8 cellular contexts compared by ENCODE assay signal in genomic region chr15:101961263-101961662, GRCh38.
DNase-seq lines count a peak whose midpoint lies in the region; TF ChIP-seq lines count a peak whose summit lies in the region.
"Not testable (repeated sequence)": the region's sequence is repeated elsewhere in the genome, so short reads cannot be mapped to it uniquely, and the experiment has no call there.

No MANE protein-coding gene starts in this region.

- not testable (repeated sequence) for H3K9me3 Mint-ChIP-seq in T-helper 1 cell treated with Interleukin-12 subunit alpha and Interleukin-12 subunit beta and Interleukin-4 antibody, amounts not matched to agents 30 μg/mL and 1 μg/mL, for 36 hours; stimulated activated naive CD8-positive, alpha-beta T cell treated with anti-CD3 and anti-CD28 coated beads, Interleukin-15, Interleukin-2, amounts not matched to agents 100 ng/mL and 50 ng/mL, for 24 hours

- DNase-seq in LNCaP clone FGC (ENCODE audit: low read depth); astrocyte of the cerebellum (ENCODE audit: low read depth); choroid plexus epithelial cell (ENCODE audit: low read depth): not testable (repeated sequence)
- peak; percentile 9 for DNase-seq in activated T-cell treated with anti-CD3 and anti-CD28 coated beads for 48 hours (ENCODE audit: low read depth)
- DNase-seq in left kidney (ENCODE audit: low read depth, low spot score), result peak; percentile 76
- DNase-seq in retina, result peak; percentile 29

- H3K4me3 Mint-ChIP-seq in T-helper 1 cell treated with Interleukin-12 subunit alpha and Interleukin-12 subunit beta and Interleukin-4 antibody, amounts not matched to agents 30 μg/mL and 1 μg/mL, for 36 hours, result peak overlapping the region; percentile 53
- peak overlapping the region; percentile 58 for H3K4me3 Mint-ChIP-seq in stimulated activated naive CD8-positive, alpha-beta T cell treated with anti-CD3 and anti-CD28 coated beads, Interleukin-15, Interleukin-2, amounts not matched to agents 100 ng/mL and 50 ng/mL, for 24 hours

- H3K36me3 Mint-ChIP-seq in T-helper 1 cell treated with Interleukin-12 subunit alpha and Interleukin-12 subunit beta and Interleukin-4 antibody, amounts not matched to agents 30 μg/mL and 1 μg/mL, for 36 hours (ENCODE audit: low read depth); stimulated activated naive CD8-positive, alpha-beta T cell treated with anti-CD3 and anti-CD28 coated beads, Interleukin-15, Interleukin-2, amounts not matched to agents 100 ng/mL and 50 ng/mL, for 24 hours (ENCODE audit: low read depth): not testable (repeated sequence)

- not testable (repeated sequence) for H3K27ac Mint-ChIP-seq in T-helper 1 cell treated with Interleukin-12 subunit alpha and Interleukin-12 subunit beta and Interleukin-4 antibody, amounts not matched to agents 30 μg/mL and 1 μg/mL, for 36 hours; stimulated activated naive CD8-positive, alpha-beta T cell treated with anti-CD3 and anti-CD28 coated beads, Interleukin-15, Interleukin-2, amounts not matched to agents 100 ng/mL and 50 ng/mL, for 24 hours

- H3K4me1 Mint-ChIP-seq in T-helper 1 cell treated with Interleukin-12 subunit alpha and Interleukin-12 subunit beta and Interleukin-4 antibody, amounts not matched to agents 30 μg/mL and 1 μg/mL, for 36 hours (ENCODE audit: low read depth); stimulated activated naive CD8-positive, alpha-beta T cell treated with anti-CD3 and anti-CD28 coated beads, Interleukin-15, Interleukin-2, amounts not matched to agents 100 ng/mL and 50 ng/mL, for 24 hours (ENCODE audit: low read depth): not testable (repeated sequence)

- not testable (repeated sequence) for TF ChIP-seq CTCF in LNCaP clone FGC (IDR thresholded peaks at IDR 0.05; ENCODE audit: control insufficient read depth, extremely low read depth, insufficient read depth); astrocyte of the cerebellum (IDR thresholded peaks at IDR 0.05; ENCODE audit: low read depth, low read length, missing control alignments); choroid plexus epithelial cell (conservative IDR thresholded peaks at IDR 0.05; ENCODE audit: low read depth, low read length)

- H3K27me3 Mint-ChIP-seq in T-helper 1 cell treated with Interleukin-12 subunit alpha and Interleukin-12 subunit beta and Interleukin-4 antibody, amounts not matched to agents 30 μg/mL and 1 μg/mL, for 36 hours (ENCODE audit: low read depth); stimulated activated naive CD8-positive, alpha-beta T cell treated with anti-CD3 and anti-CD28 coated beads, Interleukin-15, Interleukin-2, amounts not matched to agents 100 ng/mL and 50 ng/mL, for 24 hours: not testable (repeated sequence)

- in situ Hi-C loops in astrocyte of the cerebellum (cut with HindIII; ENCODE audit: low sequenced_read_pairs), result not testable (repeated sequence)

- H3K4me3 ChIP-seq in LNCaP clone FGC (ENCODE audit: low read depth, low read length) (peak overlapping the region; percentile 39), astrocyte of the cerebellum (ENCODE audit: low read depth, low read length) (peak overlapping the region; percentile 39), choroid plexus epithelial cell (ENCODE audit: low read depth, low read length) (peak overlapping the region; percentile 56)
